In genomic region chr17:76564991-76565727, GRCh38 we compare ENCODE assay signal across 1 cellular context.
TF ChIP-seq lines count a peak whose summit lies in the region.

No MANE protein-coding gene starts in this region.

TF ChIP-seq in H1, 55 proteins besides CTCF, POLR2A, EP300 and RAD21:
- TF ChIP-seq POLR2AphosphoS5 (IDR thresholded peaks at IDR 0.05; ENCODE audit: low read depth, low read length) (peak; percentile 51; the same call in 1 of the 2 replicates), ATF2 (IDR thresholded peaks at IDR 0.05; ENCODE audit: low read length) (0 out of 2 replicates have a peak, but pooled peaks have one; percentile 18)
